11 cellular contexts compared by ENCODE assay signal in the genomic region with DNA sequence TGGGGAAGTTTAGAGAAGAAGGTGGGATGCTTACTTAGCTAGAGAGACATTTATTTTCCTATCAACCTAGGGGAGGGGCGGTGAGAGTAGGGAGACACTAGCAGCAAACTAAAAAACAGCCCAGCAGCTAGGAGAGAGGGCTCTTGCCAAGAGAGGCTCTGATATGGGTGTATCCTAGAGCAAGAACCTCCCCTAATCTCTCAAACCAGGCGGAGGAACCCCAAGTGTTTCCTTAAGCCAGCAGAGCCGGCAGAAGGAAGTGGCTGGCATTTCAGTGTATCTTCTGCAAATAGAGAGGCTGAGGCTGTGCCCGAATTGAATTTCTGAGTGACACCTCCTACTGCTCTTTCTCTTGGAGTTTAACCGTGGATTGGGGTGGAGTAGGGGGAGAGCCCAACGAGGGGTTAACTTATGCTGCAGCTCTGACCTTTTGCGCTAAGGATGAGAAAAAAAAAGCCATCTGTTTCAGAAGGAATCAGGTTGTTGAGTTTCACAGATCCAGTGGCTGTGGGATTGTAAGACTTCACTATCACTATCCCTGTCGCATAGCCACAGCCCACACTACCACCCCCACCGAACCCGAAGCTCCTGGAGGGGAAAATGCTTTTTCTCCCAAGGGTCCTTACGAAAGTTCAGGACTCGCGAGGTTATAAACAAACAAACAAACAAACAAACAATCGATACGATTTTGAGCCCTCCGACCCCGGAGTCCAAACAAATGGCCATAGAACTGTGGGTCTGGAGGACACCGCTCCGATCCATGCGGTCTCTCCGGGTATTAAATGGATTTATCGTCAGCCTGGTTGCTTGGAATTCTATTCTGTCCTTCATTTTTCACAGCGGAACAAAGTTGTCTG. TPM values are rescaled to one million over a fixed set of nuclear protein-coding genes. Genes with fewer than 3 reads are reported as not detected.
DNase-seq lines count a peak whose midpoint lies in the region; ATAC-seq and TF ChIP-seq lines count a peak whose summit lies in the region.
"Had no signal": no experiment of that assay in that cellular context is flagged by ENCODE, and none has a peak within 500 bp of the region (broad histone marks: within the 10 kb centered on the region; RNA-seq: fewer than 3 reads in every experiment).

No MANE protein-coding gene starts in this region.

- peaks cover 6% of the 10 kb centered on the region for H3K4me1 Mint-ChIP-seq in activated CD4-positive, alpha-beta T cell treated with anti-CD3 and anti-CD28 coated beads for 36 hours
- peaks cover 29% of the 10 kb centered on the region for H3K4me1 Mint-ChIP-seq in activated CD4-positive, alpha-beta T cell treated with anti-CD3 and anti-CD28 coated beads, Interleukin-2, amount 10 ng/mL, durations not matched to agents 7 days and 5 days

- intact Hi-C loops in activated CD4-positive, alpha-beta T cell treated with anti-CD3 and anti-CD28 coated beads for 36 hours (cut with DNase I, micrococcal nuclease): loop anchor here in 1 of 2 experiments (2.0 to 5.0 kb wide), 2 partner anchors 161 to 497 kb away; a partner anchor contains a TSS
- intact Hi-C loops in left ventricle myocardium inferior (cut with micrococcal nuclease): no loop called here

- H3F3A ChIP-seq in smooth muscle cell (ENCODE audit: low read depth): no peaks in the 10 kb centered on the region

- H3K9me3 Mint-ChIP-seq in activated CD4-positive, alpha-beta T cell treated with anti-CD3 and anti-CD28 coated beads for 36 hours (ENCODE audit: low read depth): no peaks in the 10 kb centered on the region
- peaks cover 2% of the 10 kb centered on the region for H3K9me3 Mint-ChIP-seq in activated CD4-positive, alpha-beta T cell treated with anti-CD3 and anti-CD28 coated beads, Interleukin-2, amount 10 ng/mL, durations not matched to agents 7 days and 5 days
- H3K9me3 Mint-ChIP-seq: CD4-positive, alpha-beta T cell had no signal

- 32% methylated on average over 23 of the region's 23 CpGs for WGBS in smooth muscle cell (ENCODE audit: low lambda C conversion rate)

- H2AFZ ChIP-seq in smooth muscle cell (ENCODE audit: low read depth): no peak overlapping the region

- CTCF ChIA-PET in activated CD4-positive, alpha-beta T cell treated with anti-CD3 and anti-CD28 coated beads for 36 hours (lab: Charles Lee): no interaction called here
- CTCF ChIA-PET in activated CD4-positive, alpha-beta T cell treated with anti-CD3 and anti-CD28 coated beads, Interleukin-2, amount 10 ng/mL, durations not matched to agents 7 days and 5 days (lab: Charles Lee): no interaction called here

- H3K9me3 ChIP-seq in left ventricle myocardium inferior (replicated peaks) (no peaks in the 10 kb centered on the region), smooth muscle cell (replicated peaks; ENCODE audit: low read depth) (no peaks in the 10 kb centered on the region)

- H3K9ac ChIP-seq in smooth muscle cell (ENCODE audit: low read depth): no peak overlapping the region

- H3K27ac Mint-ChIP-seq in activated CD4-positive, alpha-beta T cell treated with anti-CD3 and anti-CD28 coated beads for 36 hours: no peak overlapping the region
- H3K27ac Mint-ChIP-seq in activated CD4-positive, alpha-beta T cell treated with anti-CD3 and anti-CD28 coated beads, Interleukin-2, amount 10 ng/mL, durations not matched to agents 7 days and 5 days: no peak overlapping the region
- H3K27ac Mint-ChIP-seq: CD4-positive, alpha-beta T cell had no signal

- H3K36me3 Mint-ChIP-seq in activated CD4-positive, alpha-beta T cell treated with anti-CD3 and anti-CD28 coated beads for 36 hours (ENCODE audit: low read depth): no peaks in the 10 kb centered on the region
- no peaks in the 10 kb centered on the region for H3K36me3 Mint-ChIP-seq in activated CD4-positive, alpha-beta T cell treated with anti-CD3 and anti-CD28 coated beads, Interleukin-2, amount 10 ng/mL, durations not matched to agents 7 days and 5 days (ENCODE audit: low read depth)

- H3K4me1 ChIP-seq in left ventricle myocardium inferior (peaks cover 46% of the 10 kb centered on the region), smooth muscle cell (ENCODE audit: low read depth) (peaks cover 8% of the 10 kb centered on the region)

- H3K36me3 ChIP-seq in left ventricle myocardium inferior (no peaks in the 10 kb centered on the region), smooth muscle cell (ENCODE audit: low read depth) (no peaks in the 10 kb centered on the region)

- peaks cover 56% of the 10 kb centered on the region for H3K27me3 Mint-ChIP-seq in activated CD4-positive, alpha-beta T cell treated with anti-CD3 and anti-CD28 coated beads for 36 hours
- H3K27me3 Mint-ChIP-seq in activated CD4-positive, alpha-beta T cell treated with anti-CD3 and anti-CD28 coated beads, Interleukin-2, amount 10 ng/mL, durations not matched to agents 7 days and 5 days: peaks cover 58% of the 10 kb centered on the region

- no peak for TF ChIP-seq CTCF in left ventricle myocardium inferior (IDR thresholded peaks at IDR 0.05; ENCODE audit: borderline replicate concordance)
- TF ChIP-seq CTCF in smooth muscle cell (IDR thresholded peaks at IDR 0.05; ENCODE audit: borderline replicate concordance, insufficient read depth, poor library complexity, severe bottlenecking): no peak

- H3K27ac ChIP-seq in left ventricle myocardium inferior (replicated peaks) (peak overlapping the region; percentile 80), smooth muscle cell (ENCODE audit: low read depth) (no peak overlapping the region)

- no peaks in the 10 kb centered on the region for H4K20me1 ChIP-seq in smooth muscle cell (ENCODE audit: low read depth)

- H3K79me2 ChIP-seq in smooth muscle cell (ENCODE audit: low read depth): no peaks in the 10 kb centered on the region

- H3K4me3 ChIP-seq in left ventricle myocardium inferior (peak overlapping the region; percentile 68), smooth muscle cell (peak overlapping the region; percentile 42)

- peaks cover 59% of the 10 kb centered on the region for H3K27me3 ChIP-seq in left ventricle myocardium inferior (ENCODE audit: low read depth)
- H3K27me3 ChIP-seq in smooth muscle cell (ENCODE audit: low read depth): peaks cover 85% of the 10 kb centered on the region

- H3K4me2 ChIP-seq in smooth muscle cell: peak overlapping the region; percentile 84

- ATAC-seq in activated CD4-positive, alpha-beta T cell treated with anti-CD3 and anti-CD28 coated beads for 36 hours: peak; percentile 16
- no peak for ATAC-seq in HG02885 (IDR thresholded peaks at IDR 0.05; ENCODE audit: poor library complexity, unreplicated experiment)
- ATAC-seq: sciatic nerve had no signal

- POLR2A ChIA-PET in activated CD4-positive, alpha-beta T cell treated with anti-CD3 and anti-CD28 coated beads for 36 hours (lab: Charles Lee): no interaction called here
- POLR2A ChIA-PET in activated CD4-positive, alpha-beta T cell treated with anti-CD3 and anti-CD28 coated beads, Interleukin-2, amount 10 ng/mL, durations not matched to agents 7 days and 5 days (lab: Charles Lee): no interaction called here

- DNase-seq in activated CD4-positive, alpha-beta T cell treated with anti-CD3 and anti-CD28 coated beads for 36 hours: no peak
- no peak for DNase-seq in activated CD4-positive, alpha-beta T cell treated with anti-CD3 and anti-CD28 coated beads, Interleukin-2, amount 10 ng/mL, durations not matched to agents 7 days and 5 days
- DNase-seq in NCI-H748 (lab: John Stamatoyannopoulos, UW; ENCODE audit: unreplicated experiment) (peak; percentile 66), left ventricle myocardium inferior (no peak), smooth muscle cell (lab: John Stamatoyannopoulos, UW; ENCODE audit: unreplicated experiment) (no peak), NAMALWA (ENCODE audit: low spot score) (no peak)
- DNase-seq in stimulated activated CD4-positive, alpha-beta T cell treated with anti-CD3 and anti-CD28 coated beads, Interleukin-4, amount 100 ng/mL, for 24 hours: no peak
- DNase-seq: CD4-positive, alpha-beta T cell had no signal

- H3K4me3 Mint-ChIP-seq in activated CD4-positive, alpha-beta T cell treated with anti-CD3 and anti-CD28 coated beads for 36 hours: no peak overlapping the region
- no peak overlapping the region for H3K4me3 Mint-ChIP-seq in activated CD4-positive, alpha-beta T cell treated with anti-CD3 and anti-CD28 coated beads, Interleukin-2, amount 10 ng/mL, durations not matched to agents 7 days and 5 days
- H3K4me3 Mint-ChIP-seq: CD4-positive, alpha-beta T cell had no signal

RNA-seq across cellular contexts. Expression of a gene that starts 1.3 kb away (rescaled TPM):
- total RNA-seq in activated CD4-positive, alpha-beta T cell treated with anti-CD3 and anti-CD28 coated beads for 36 hours: not detected
- under 1 TPM in 1 of 2 experiments, not detected in 1; 0.15 TPM for total RNA-seq in activated CD4-positive, alpha-beta T cell treated with anti-CD3 and anti-CD28 coated beads, Interleukin-2, amount 10 ng/mL, durations not matched to agents 7 days and 5 days
- total RNA-seq in left ventricle myocardium inferior: 6.2 TPM
- total RNA-seq in smooth muscle cell: under 0.01 and 0.22 TPM in 2 replicates
- 1.2 TPM in 1 of 2 replicates, not detected in the other for polyA plus RNA-seq in smooth muscle cell
- total RNA-seq: NCI-H460 had no signal
